ENCODE assay signal across 11 cellular contexts in the genomic region with DNA sequence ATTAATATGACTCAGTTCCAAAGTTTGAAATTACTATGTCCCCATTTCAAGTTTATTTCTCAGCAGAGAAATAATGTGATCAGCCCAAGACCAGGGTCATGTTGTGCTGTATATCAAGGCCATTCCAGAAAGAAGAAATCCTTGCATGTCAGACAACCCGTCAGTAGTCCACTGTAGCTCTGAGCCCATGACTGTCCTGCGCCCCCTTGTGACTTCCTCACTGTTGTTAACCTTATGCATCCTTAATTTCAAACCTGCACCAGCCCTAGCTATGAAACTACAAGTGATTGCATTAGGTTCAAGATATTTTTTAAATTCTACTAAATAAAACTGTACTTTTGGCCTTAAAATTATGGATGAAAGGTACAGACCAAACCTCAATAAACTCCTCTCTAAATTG.
DNase-seq lines count a peak whose midpoint lies in the region; ATAC-seq and TF ChIP-seq lines count a peak whose summit lies in the region.
"Had no signal": no experiment of that assay in that cellular context is flagged by ENCODE, and none has a peak within 500 bp of the region (broad histone marks: within the 10 kb centered on the region; RNA-seq: fewer than 3 reads in every experiment).

No MANE protein-coding gene starts in this region.

- no peak overlapping the region for H3K27ac ChIP-seq in CD4-positive, alpha-beta T cell (ENCODE audit: low read depth, low read length)

- no peaks in the 10 kb centered on the region for H3K9me3 ChIP-seq in MG63
- H3K9me3 ChIP-seq in CD4-positive, alpha-beta T cell (ENCODE audit: control insufficient read depth, low read length) = no peaks in the 10 kb centered on the region

- no peaks in the 10 kb centered on the region for H3K36me3 ChIP-seq in MG63

- H3K4me3 ChIP-seq in MG63 (no peak overlapping the region), cardiac fibroblast (replicated peaks in 1 of 2; ENCODE audit: low read depth in 2 of 2, low read length in 2 of 2) (no peak overlapping the region)

- H3K27me3 Mint-ChIP-seq in progenitor cell of endocrine pancreas = no peaks in the 10 kb centered on the region
- H3K27me3 Mint-ChIP-seq in CD4-positive, alpha-beta T cell = no peaks in the 10 kb centered on the region
- H3K27me3 Mint-ChIP-seq: CD8-positive, alpha-beta memory T cell; stimulated activated naive CD8-positive, alpha-beta T cell treated with anti-CD3 and anti-CD28 coated beads, Interleukin-15, Interleukin-2, amounts not matched to agents 100 ng/mL and 50 ng/mL, for 24 hours had no signal

- H3K36me3 Mint-ChIP-seq in progenitor cell of endocrine pancreas (ENCODE audit: insufficient read depth) = no peaks in the 10 kb centered on the region
- no peaks in the 10 kb centered on the region for H3K36me3 Mint-ChIP-seq in CD4-positive, alpha-beta T cell (ENCODE audit: low read depth)
- H3K36me3 Mint-ChIP-seq: CD8-positive, alpha-beta memory T cell had no signal

- H3K9me3 Mint-ChIP-seq in progenitor cell of endocrine pancreas (ENCODE audit: low read depth) = no peaks in the 10 kb centered on the region
- peaks cover 12% of the 10 kb centered on the region for H3K9me3 Mint-ChIP-seq in CD4-positive, alpha-beta T cell

- CTCF ChIA-PET in CD4-positive, alpha-beta T cell (lab: Charles Lee) = no interaction called here

- no peaks in the 10 kb centered on the region for H3K27me3 ChIP-seq in MG63
- no peaks in the 10 kb centered on the region for H3K27me3 ChIP-seq in CD4-positive, alpha-beta T cell (ENCODE audit: control insufficient read depth, insufficient read depth, low read length)

- H3K4me3 Mint-ChIP-seq in progenitor cell of endocrine pancreas (ENCODE audit: low read depth) = no peak overlapping the region
- H3K4me3 Mint-ChIP-seq in CD4-positive, alpha-beta T cell = no peak overlapping the region
- H3K4me3 Mint-ChIP-seq: CD8-positive, alpha-beta memory T cell; stimulated activated naive CD8-positive, alpha-beta T cell treated with anti-CD3 and anti-CD28 coated beads, Interleukin-15, Interleukin-2, amounts not matched to agents 100 ng/mL and 50 ng/mL, for 24 hours; T-helper 1 cell treated with Interleukin-12 subunit alpha and Interleukin-12 subunit beta and Interleukin-4 antibody, amounts not matched to agents 30 μg/mL and 1 μg/mL, for 36 hours had no signal

- no peak for ATAC-seq in CD4-positive, alpha-beta T cell (ENCODE audit: poor library complexity)
- ATAC-seq in HG03025 (IDR thresholded peaks at IDR 0.05; ENCODE audit: low FRiP score, unreplicated experiment) = no peak

- H3K27ac Mint-ChIP-seq in progenitor cell of endocrine pancreas = no peak overlapping the region
- no peak overlapping the region for H3K27ac Mint-ChIP-seq in CD4-positive, alpha-beta T cell
- H3K27ac Mint-ChIP-seq: CD8-positive, alpha-beta memory T cell; stimulated activated naive CD8-positive, alpha-beta T cell treated with anti-CD3 and anti-CD28 coated beads, Interleukin-15, Interleukin-2, amounts not matched to agents 100 ng/mL and 50 ng/mL, for 24 hours; T-helper 1 cell treated with Interleukin-12 subunit alpha and Interleukin-12 subunit beta and Interleukin-4 antibody, amounts not matched to agents 30 μg/mL and 1 μg/mL, for 36 hours had no signal

- intact Hi-C loops in CD4-positive, alpha-beta T cell (cut with DNase I, micrococcal nuclease) = loop anchor here in 1 of 2 experiments (10.0 kb wide), 1 partner anchor 64 kb away; no protein-coding TSS in a partner anchor

- DNase-seq in NCI-H82 (lab: John Stamatoyannopoulos, UW) (peak; percentile 42), NCI-H82 treated with DMSO at 0.1 percent for 48 hours (lab: John Stamatoyannopoulos, UW; ENCODE audit: unreplicated experiment) (no peak), MG63 (peak; percentile 15), cardiac fibroblast (ENCODE audit: low read depth in 2 of 2) (peak; percentile 19 to 28), progenitor cell of endocrine pancreas (ENCODE audit: low spot score, unreplicated experiment) (no peak), amygdala (lab: John Stamatoyannopoulos, UW) (no peak)
- DNase-seq in CD4-positive, alpha-beta T cell = no peak
- DNase-seq: CD8-positive, alpha-beta memory T cell had no signal

- peak; percentile 42 for TF ChIP-seq CTCF in cardiac fibroblast (IDR thresholded peaks at IDR 0.05; ENCODE audit: low read depth, low read length)
- peak; percentile 57 for TF ChIP-seq CTCF in progenitor cell of endocrine pancreas (IDR thresholded peaks at IDR 0.05; ENCODE audit: unreplicated experiment)
- TF ChIP-seq CTCF in CD4-positive, alpha-beta T cell (IDR thresholded peaks at IDR 0.05) = no peak

- H3K4me1 Mint-ChIP-seq in progenitor cell of endocrine pancreas (ENCODE audit: low read depth) = peaks cover 3% of the 10 kb centered on the region
- no peaks in the 10 kb centered on the region for H3K4me1 Mint-ChIP-seq in CD4-positive, alpha-beta T cell (ENCODE audit: low read depth)
- H3K4me1 Mint-ChIP-seq: CD8-positive, alpha-beta memory T cell had no signal

- POLR2A ChIA-PET in CD4-positive, alpha-beta T cell (lab: Charles Lee) = no interaction called here

Comparison
In these comparisons a context has a peak if more than half of its experiments do, and no peak if none do; other contexts are left out.
1. DNase-seq: peak in NCI-H82 (single experiment), MG63 (single experiment) and cardiac fibroblast (2 of 2); none in NCI-H82 treated with DMSO at 0.1 percent for 48 hours (single experiment), progenitor cell of endocrine pancreas (single experiment), amygdala (0 of 56) and CD4-positive, alpha-beta T cell (0 of 10).